ENCODE assay signal across 8 cellular contexts in the genomic region with DNA sequence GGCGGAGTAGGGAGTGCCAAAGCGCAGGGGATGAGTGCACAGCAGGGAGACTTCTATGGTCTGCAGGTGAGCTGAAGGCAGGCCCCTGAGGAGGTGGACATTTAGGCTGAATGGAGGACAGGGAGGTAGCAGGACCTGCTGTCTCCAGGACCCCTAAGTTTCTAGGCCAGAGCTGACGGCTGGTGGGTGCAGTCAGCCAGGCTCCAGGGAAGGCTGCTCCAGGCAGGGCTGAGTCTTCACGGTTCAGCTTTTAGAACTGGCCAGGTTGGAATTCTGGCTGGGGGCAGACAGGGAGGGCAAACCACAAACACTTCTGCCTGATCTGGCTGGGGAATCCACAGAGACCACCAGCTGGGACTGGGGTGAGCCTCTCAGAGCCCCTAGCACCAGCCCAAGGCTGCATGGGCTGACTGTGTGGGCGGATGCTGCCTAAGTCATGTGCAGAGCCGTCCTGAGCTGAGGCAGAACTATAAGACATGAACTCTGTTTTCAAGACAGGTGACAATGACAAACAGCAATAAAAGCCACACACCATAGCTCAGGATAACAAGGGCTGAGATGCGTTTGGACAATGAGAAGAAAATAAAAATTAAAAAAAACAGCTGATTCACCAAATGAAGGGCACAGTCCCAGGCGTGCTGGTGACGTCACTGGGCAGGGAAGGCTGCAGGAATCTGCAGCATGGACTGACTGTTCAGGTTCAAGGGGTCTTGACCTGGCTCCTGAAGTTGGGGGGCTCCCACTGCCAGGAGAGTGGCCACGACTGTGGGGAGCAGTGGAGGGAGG. TPM values are rescaled to one million over a fixed set of nuclear protein-coding genes. Genes with fewer than 3 reads are reported as not detected.
DNase-seq lines count a peak whose midpoint lies in the region; ATAC-seq and TF ChIP-seq lines count a peak whose summit lies in the region.

No MANE protein-coding gene starts in this region.

- no peaks in the 10 kb centered on the region for H4K20me1 ChIP-seq in SK-N-SH (ENCODE audit: insufficient read depth)

- H3K27ac Mint-ChIP-seq in progenitor cell of endocrine pancreas, result peak overlapping the region; percentile 98

- peak overlapping the region; percentile 43 for H3K4me3 Mint-ChIP-seq in progenitor cell of endocrine pancreas (ENCODE audit: low read depth)

- TF ChIP-seq POLR2A in GM18505 (IDR thresholded peaks at IDR 0.05; ENCODE audit: borderline replicate concordance, extremely low read depth, insufficient read depth, insufficient read length), result no peak

- no peaks in the 10 kb centered on the region for H3K9me2 ChIP-seq in SK-N-SH

- no peaks in the 10 kb centered on the region for H3K27me3 Mint-ChIP-seq in progenitor cell of endocrine pancreas

- TF ChIP-seq RAD21 in SK-N-SH (IDR thresholded peaks at IDR 0.05; ENCODE audit: low read length), result no peak

- no peak for TF ChIP-seq CTCF in GM13976 (IDR thresholded peaks at IDR 0.05; ENCODE audit: borderline replicate concordance, control extremely low read depth, extremely low read depth, insufficient read depth, missing control alignments)
- TF ChIP-seq CTCF in SK-N-SH (IDR thresholded peaks at IDR 0.05), result no peak
- no peak for TF ChIP-seq CTCF in foreskin fibroblast (IDR thresholded peaks at IDR 0.05; ENCODE audit: low read depth, low read length)
- no peak for TF ChIP-seq CTCF in progenitor cell of endocrine pancreas (IDR thresholded peaks at IDR 0.05; ENCODE audit: unreplicated experiment)

- POLR2A ChIA-PET in SK-N-SH (lab: Yijun Ruan, JAX), result interaction anchor here (1.4 to 26.8 kb wide), 5 partner anchors 13 to 66 kb away, joined by 5 to 1027 read pairs (median 283); a partner anchor contains a TSS

- H3K36me3 Mint-ChIP-seq in progenitor cell of endocrine pancreas (ENCODE audit: insufficient read depth), result no peaks in the 10 kb centered on the region

- CTCF ChIA-PET in SK-N-SH (lab: Yijun Ruan, JAX), result interaction anchor here (0.9 to 8.3 kb wide), 8 partner anchors 10 to 107 kb away, joined by 3 to 58 read pairs (median 4); a partner anchor contains a TSS

- no peak overlapping the region for H2AFZ ChIP-seq in SK-N-SH (ENCODE audit: low read depth)

- H3K36me3 ChIP-seq in SK-N-SH (replicated peaks in 1 of 2; ENCODE audit: control insufficient read depth in 1 of 2, insufficient read depth in 2 of 2, low read length in 1 of 2), result no peaks in the 10 kb centered on the region

- in situ Hi-C loops in GM13976 (cut with MboI; ENCODE audit: low sequenced_read_pairs, unreplicated experiment), result no loop called here

- H3K27ac ChIP-seq in SK-N-SH (ENCODE audit: low read depth in 2 of 2, low read length in 1 of 2), result peak overlapping the region; percentile 100

- DNase-seq in GM13976 (ENCODE audit: low spot score), result peak; percentile 37
- DNase-seq in SK-N-SH, result no peak
- peak; percentile 72 to 83 for DNase-seq in foreskin fibroblast
- DNase-seq in progenitor cell of endocrine pancreas (ENCODE audit: low spot score, unreplicated experiment), result no peak
- DNase-seq in activated CD4-positive, alpha-beta T cell treated with anti-CD3 and anti-CD28 coated beads, Interleukin-2, amount 50 U/mL, for 1 hour, result no peak

- peaks cover 62% of the 10 kb centered on the region for H3K4me1 Mint-ChIP-seq in progenitor cell of endocrine pancreas (ENCODE audit: low read depth)

- TF ChIP-seq EP300 in SK-N-SH (IDR thresholded peaks at IDR 0.05; ENCODE audit: borderline replicate concordance in 1 of 2, low read depth in 1 of 2, low read length in 1 of 2), result no peak

- H3K27me3 ChIP-seq in SK-N-SH (ENCODE audit: insufficient read depth), result no peaks in the 10 kb centered on the region

- peaks cover 77 to 80% of the 10 kb centered on the region in 2 experiments for H3K4me1 ChIP-seq in SK-N-SH (ENCODE audit: control insufficient read depth in 1 of 2, insufficient read depth in 2 of 2, low read depth in 1 of 2, low read length in 1 of 2)

- no peak for ATAC-seq in GM18505 (IDR thresholded peaks at IDR 0.05; ENCODE audit: unreplicated experiment)
- no peak for ATAC-seq in GM18517 (IDR thresholded peaks at IDR 0.05; ENCODE audit: unreplicated experiment)
- no peak for ATAC-seq in GM19023 (IDR thresholded peaks at IDR 0.05; ENCODE audit: unreplicated experiment)

- H3K4me3 ChIP-seq in SK-N-SH (ENCODE audit: low read depth in 2 of 2, low read length in 1 of 2) (peak overlapping the region; percentile 25 to 50), foreskin fibroblast (ENCODE audit: low read depth in 1 of 2, low read length in 2 of 2) (peak overlapping the region in 1 of 2 donors; percentile 30)

- H3K9me3 ChIP-seq in SK-N-SH, result no peaks in the 10 kb centered on the region

- peaks cover 77% of the 10 kb centered on the region for H3K79me2 ChIP-seq in SK-N-SH (ENCODE audit: insufficient read depth)

- H3K9ac ChIP-seq in SK-N-SH, result peak overlapping the region; percentile 95

- H3F3A ChIP-seq in SK-N-SH (replicated peaks; ENCODE audit: insufficient read depth), result peaks cover 74% of the 10 kb centered on the region

- H3K4me2 ChIP-seq in SK-N-SH, result peak overlapping the region; percentile 83

- H3K9me3 Mint-ChIP-seq in progenitor cell of endocrine pancreas (ENCODE audit: low read depth), result no peaks in the 10 kb centered on the region

- WGBS in SK-N-SH (ENCODE audit: low lambda C conversion rate), result 30% methylated on average over 10 of the region's 10 CpGs

TF ChIP-seq in SK-N-SH, 30 proteins besides CTCF, POLR2A, EP300 and RAD21:
- TF ChIP-seq TCF12 (IDR thresholded peaks at IDR 0.05) (peak; percentile 14; the same call in 1 of the 2 replicates), MEF2A (IDR thresholded peaks at IDR 0.05; ENCODE audit: borderline replicate concordance, low read depth) (no peak), ELF1 (IDR thresholded peaks at IDR 0.05) (no peak)
- TF ChIP-seq, protein P1, sequence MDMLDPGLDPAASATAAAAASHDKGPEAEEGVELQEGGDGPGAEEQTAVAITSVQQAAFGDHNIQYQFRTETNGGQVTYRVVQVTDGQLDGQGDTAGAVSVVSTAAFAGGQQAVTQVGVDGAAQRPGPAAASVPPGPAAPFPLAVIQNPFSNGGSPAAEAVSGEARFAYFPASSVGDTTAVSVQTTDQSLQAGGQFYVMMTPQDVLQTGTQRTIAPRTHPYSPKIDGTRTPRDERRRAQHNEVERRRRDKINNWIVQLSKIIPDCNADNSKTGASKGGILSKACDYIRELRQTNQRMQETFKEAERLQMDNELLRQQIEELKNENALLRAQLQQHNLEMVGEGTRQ (IDR thresholded peaks at IDR 0.05; ENCODE audit: borderline replicate concordance, low read depth, low read length), result no peak

RNA-seq across cellular contexts. Expression of a gene that starts 10.4 kb away (rescaled TPM):
- polyA plus RNA-seq in SK-N-SH (2012; rRNA removed), result 285 and 510 TPM in 2 replicates
- polyA plus RNA-seq in SK-N-SH (2012; cell fraction: cytosol; rRNA removed), result 23.6 and 25.7 TPM in 2 replicates
- 1,545 and 2,619 TPM in 2 replicates for polyA plus RNA-seq in SK-N-SH (2012; cell fraction: nucleus; rRNA removed)
- total RNA-seq in progenitor cell of endocrine pancreas, result 16,546 and 17,116 TPM in 2 replicates

RNA-seq across cellular contexts. Expression of a gene that starts 36.4 kb away (rescaled TPM):
- 76.7 and 79.9 TPM in 2 replicates for polyA plus RNA-seq in SK-N-SH (2012; rRNA removed)
- 26.2 and 41.7 TPM in 2 replicates for polyA plus RNA-seq in SK-N-SH (2012; cell fraction: cytosol; rRNA removed)
- 115 and 159 TPM in 2 replicates for polyA plus RNA-seq in SK-N-SH (2012; cell fraction: nucleus; rRNA removed)
- 61.4 and 66.3 TPM in 2 replicates for total RNA-seq in progenitor cell of endocrine pancreas

Comparison
In these comparisons a context has a peak if more than half of its experiments do, and no peak if none do; other contexts are left out.
1. DNase-seq: peak in GM13976 (single experiment) and foreskin fibroblast (2 of 2); none in SK-N-SH (single experiment), progenitor cell of endocrine pancreas (single experiment) and activated CD4-positive, alpha-beta T cell treated with anti-CD3 and anti-CD28 coated beads, Interleukin-2, amount 50 U/mL, for 1 hour (single experiment).